6 cellular contexts compared by ENCODE assay signal in the genomic region with DNA sequence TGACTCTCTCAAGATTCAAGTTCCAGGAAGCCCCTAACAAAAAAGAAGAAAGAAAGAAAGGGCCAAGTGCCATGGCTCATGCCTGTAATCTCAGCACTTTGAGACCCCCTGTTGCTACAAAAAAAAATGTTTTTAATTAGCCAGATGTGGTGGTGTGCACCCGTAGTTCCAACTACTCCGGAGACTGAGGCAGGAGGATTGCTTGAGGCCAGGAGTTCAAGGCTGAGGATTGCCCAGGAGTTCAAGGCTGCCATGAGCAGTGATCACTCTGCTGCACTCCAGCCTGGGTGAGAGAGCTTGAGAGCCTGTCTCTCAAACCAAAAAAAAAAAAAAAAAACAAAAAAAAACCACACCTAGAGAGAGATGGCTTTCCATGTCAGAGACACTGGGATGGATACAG. TPM values are rescaled to one million over a fixed set of nuclear protein-coding genes. Genes with fewer than 3 reads are reported as not detected.
"Had no signal": no experiment of that assay in that cellular context is flagged by ENCODE, and none has a peak within 500 bp of the region (broad histone marks: within the 10 kb centered on the region; RNA-seq: fewer than 3 reads in every experiment).

No MANE protein-coding gene starts in this region.

- DNase-seq: H9, HCEC 1CT, IMR-90 had no signal

- H3K27ac Mint-ChIP-seq: GM23338, H9 had no signal

- H3K9me3 Mint-ChIP-seq: H9 had no signal

- H3K4me3 Mint-ChIP-seq: GM23338, H9 had no signal

RNA-seq across cellular contexts. Expression of a gene that starts 18.8 kb away (rescaled TPM):
- total RNA-seq: H1, H9, HT-29, IMR-90 had no signal
